Comparison of ENCODE assay signal across 18 cellular contexts in genomic region chr10:131726967-131727366, GRCh38.
DNase-seq lines count a peak whose midpoint lies in the region; ATAC-seq and TF ChIP-seq lines count a peak whose summit lies in the region.
"Had no signal": no experiment of that assay in that cellular context is flagged by ENCODE, and none has a peak within 500 bp of the region (broad histone marks: within the 10 kb centered on the region; RNA-seq: fewer than 3 reads in every experiment).

No MANE protein-coding gene starts in this region.

- no peak overlapping the region for H3K4ac ChIP-seq in mesendoderm (ENCODE audit: low read depth, low read length)

- H3K18ac ChIP-seq in mesendoderm (ENCODE audit: low read length): no peak overlapping the region

- no peaks in the 10 kb centered on the region for H3K4me1 Mint-ChIP-seq in activated CD8-positive, alpha-beta memory T cell treated with anti-CD3 and anti-CD28 coated beads, Interleukin-2, amount 10 ng/mL, durations not matched to agents 7 days and 5 days
- peaks cover 9% of the 10 kb centered on the region for H3K4me1 Mint-ChIP-seq in type B pancreatic cell (ENCODE audit: unreplicated experiment)
- H3K4me1 Mint-ChIP-seq: activated CD4-positive, alpha-beta T cell treated with anti-CD3 and anti-CD28 coated beads, Interleukin-2, amount 10 ng/mL, durations not matched to agents 7 days and 5 days; activated naive CD8-positive, alpha-beta T cell treated with anti-CD3 and anti-CD28 coated beads, Interleukin-2, amount 10 ng/mL, durations not matched to agents 7 days and 5 days had no signal

- TF ChIP-seq CTCF in WERI-Rb-1 (IDR thresholded peaks at IDR 0.05; ENCODE audit: low read depth, low read length) (peak; percentile 12; the same call in 1 of the 2 replicates), type B pancreatic cell (conservative IDR thresholded peaks at IDR 0.05) (no peak)

- H4K8ac ChIP-seq in mesendoderm (ENCODE audit: low read depth, low read length): no peak overlapping the region

- no peak overlapping the region for H3K23ac ChIP-seq in mesendoderm (ENCODE audit: low read length)

- H3K27ac ChIP-seq in WERI-Rb-1 (no peak overlapping the region), mesendoderm (ENCODE audit: low read depth, low read length) (no peak overlapping the region)
- H3K27ac ChIP-seq: epithelial cell of prostate, heart left ventricle, SK-N-MC, upper lobe of left lung had no signal

- no peaks in the 10 kb centered on the region for H3K79me1 ChIP-seq in mesendoderm (ENCODE audit: low read length)

- H3K36me3 ChIP-seq in WERI-Rb-1 (no peaks in the 10 kb centered on the region), mesendoderm (ENCODE audit: control insufficient read depth, insufficient read depth, low read length) (no peaks in the 10 kb centered on the region)
- H3K36me3 ChIP-seq: heart left ventricle, upper lobe of left lung had no signal

- WGBS in mesendoderm (ENCODE audit: extremely low coverage, insufficient coverage, low lambda C conversion rate): no CpG with 5 or more reads among the region's 14 CpGs

- no peak overlapping the region for H2BK15ac ChIP-seq in mesendoderm (replicated peaks; ENCODE audit: low read depth)

- no peak overlapping the region for H3K4me3 Mint-ChIP-seq in activated CD8-positive, alpha-beta memory T cell treated with anti-CD3 and anti-CD28 coated beads, Interleukin-2, amount 10 ng/mL, durations not matched to agents 7 days and 5 days
- no peak overlapping the region for H3K4me3 Mint-ChIP-seq in type B pancreatic cell
- H3K4me3 Mint-ChIP-seq: activated CD4-positive, alpha-beta T cell treated with anti-CD3 and anti-CD28 coated beads, Interleukin-2, amount 10 ng/mL, durations not matched to agents 7 days and 5 days; activated naive CD8-positive, alpha-beta T cell treated with anti-CD3 and anti-CD28 coated beads, Interleukin-2, amount 10 ng/mL, durations not matched to agents 7 days and 5 days had no signal

- no peaks in the 10 kb centered on the region for H3K36me3 Mint-ChIP-seq in activated CD8-positive, alpha-beta memory T cell treated with anti-CD3 and anti-CD28 coated beads, Interleukin-2, amount 10 ng/mL, durations not matched to agents 7 days and 5 days
- H3K36me3 Mint-ChIP-seq in type B pancreatic cell: no peaks in the 10 kb centered on the region
- H3K36me3 Mint-ChIP-seq: activated naive CD8-positive, alpha-beta T cell treated with anti-CD3 and anti-CD28 coated beads, Interleukin-2, amount 10 ng/mL, durations not matched to agents 7 days and 5 days; naive thymus-derived CD8-positive, alpha-beta T cell had no signal

- no peak for ATAC-seq in activated CD8-positive, alpha-beta memory T cell treated with anti-CD3 and anti-CD28 coated beads, Interleukin-2, amount 10 ng/mL, durations not matched to agents 7 days and 5 days
- no peak for ATAC-seq in GM18498 (IDR thresholded peaks at IDR 0.05; ENCODE audit: unreplicated experiment)
- ATAC-seq: naive thymus-derived CD8-positive, alpha-beta T cell had no signal

- no peak for TF ChIP-seq POLR2A in erythroblast (IDR thresholded peaks at IDR 0.05; ENCODE audit: low read length)

- no peak overlapping the region for H2AK5ac ChIP-seq in mesendoderm (ENCODE audit: low read length)

- no peak overlapping the region for H2BK120ac ChIP-seq in mesendoderm (ENCODE audit: low read depth, low read length)

- H3K4me2 ChIP-seq in mesendoderm (ENCODE audit: low read length): no peak overlapping the region

- no peaks in the 10 kb centered on the region for H3K27me3 Mint-ChIP-seq in activated CD8-positive, alpha-beta memory T cell treated with anti-CD3 and anti-CD28 coated beads, Interleukin-2, amount 10 ng/mL, durations not matched to agents 7 days and 5 days
- H3K27me3 Mint-ChIP-seq in type B pancreatic cell: peaks cover 12% of the 10 kb centered on the region
- H3K27me3 Mint-ChIP-seq: activated CD4-positive, alpha-beta T cell treated with anti-CD3 and anti-CD28 coated beads, Interleukin-2, amount 10 ng/mL, durations not matched to agents 7 days and 5 days; activated naive CD8-positive, alpha-beta T cell treated with anti-CD3 and anti-CD28 coated beads, Interleukin-2, amount 10 ng/mL, durations not matched to agents 7 days and 5 days had no signal

- H3K9ac ChIP-seq in mesendoderm (ENCODE audit: low read length): no peak overlapping the region

- H3K27ac Mint-ChIP-seq in activated CD8-positive, alpha-beta memory T cell treated with anti-CD3 and anti-CD28 coated beads, Interleukin-2, amount 10 ng/mL, durations not matched to agents 7 days and 5 days: no peak overlapping the region
- no peak overlapping the region for H3K27ac Mint-ChIP-seq in type B pancreatic cell
- H3K27ac Mint-ChIP-seq: activated CD4-positive, alpha-beta T cell treated with anti-CD3 and anti-CD28 coated beads, Interleukin-2, amount 10 ng/mL, durations not matched to agents 7 days and 5 days; activated naive CD8-positive, alpha-beta T cell treated with anti-CD3 and anti-CD28 coated beads, Interleukin-2, amount 10 ng/mL, durations not matched to agents 7 days and 5 days; activated T-helper 2 cell treated with anti-CD3 and anti-CD28 coated beads, Interferon-gamma antibody, Interleukin-2, Interleukin-4, amounts not matched to agents 10 μg/mL and 5 μg/mL and 100 μg/mL, durations not matched to agents 14 hours and 24 hours and 36 hours had no signal

- peak overlapping the region; percentile 53 for H3K56ac ChIP-seq in mesendoderm (ENCODE audit: low read length)

- no peaks in the 10 kb centered on the region for H3K9me3 Mint-ChIP-seq in activated CD8-positive, alpha-beta memory T cell treated with anti-CD3 and anti-CD28 coated beads, Interleukin-2, amount 10 ng/mL, durations not matched to agents 7 days and 5 days (ENCODE audit: low read depth)
- H3K9me3 Mint-ChIP-seq in type B pancreatic cell: no peaks in the 10 kb centered on the region
- H3K9me3 Mint-ChIP-seq: activated CD4-positive, alpha-beta T cell treated with anti-CD3 and anti-CD28 coated beads, Interleukin-2, amount 10 ng/mL, durations not matched to agents 7 days and 5 days; activated naive CD8-positive, alpha-beta T cell treated with anti-CD3 and anti-CD28 coated beads, Interleukin-2, amount 10 ng/mL, durations not matched to agents 7 days and 5 days; activated T-helper 2 cell treated with anti-CD3 and anti-CD28 coated beads, Interferon-gamma antibody, Interleukin-2, Interleukin-4, amounts not matched to agents 10 μg/mL and 5 μg/mL and 100 μg/mL, durations not matched to agents 14 hours and 24 hours and 36 hours had no signal

- no peak overlapping the region for H2BK5ac ChIP-seq in mesendoderm (ENCODE audit: low read length)

- no peaks in the 10 kb centered on the region for H3K9me3 ChIP-seq in WERI-Rb-1 (ENCODE audit: severe bottlenecking)

- H3K27me3 ChIP-seq in WERI-Rb-1 (ENCODE audit: insufficient read depth, low read depth, severe bottlenecking) (no peaks in the 10 kb centered on the region), mesendoderm (ENCODE audit: insufficient read depth, low read length, poor library complexity) (no peaks in the 10 kb centered on the region)
- H3K27me3 ChIP-seq: upper lobe of left lung had no signal

- DNase-seq in activated CD8-positive, alpha-beta memory T cell treated with anti-CD3 and anti-CD28 coated beads, Interleukin-2, amount 10 ng/mL, durations not matched to agents 7 days and 5 days: peak; percentile 15
- no peak for DNase-seq in activated CD8-positive, alpha-beta memory T cell treated with anti-CD3 and anti-CD28 coated beads, Interleukin-2, amount 50 U/mL, for 48 hours
- DNase-seq in WERI-Rb-1 (no peak), mesendoderm (no peak), type B pancreatic cell (ENCODE audit: extremely low spot score, unreplicated experiment) (peak; percentile 56), erythroblast (lab: John Stamatoyannopoulos, UW) (no peak)
- no peak for DNase-seq in activated naive CD4-positive, alpha-beta T cell (lab: John Stamatoyannopoulos, UW)
- DNase-seq: activated CD4-positive, alpha-beta T cell treated with anti-CD3 and anti-CD28 coated beads, Interleukin-2, amount 10 ng/mL, durations not matched to agents 7 days and 5 days; activated naive CD8-positive, alpha-beta T cell treated with anti-CD3 and anti-CD28 coated beads, Interleukin-2, amount 10 ng/mL, durations not matched to agents 7 days and 5 days; cerebellar nuclear complex; naive thymus-derived CD8-positive, alpha-beta T cell; NCI-H187 had no signal

- peaks cover 2% of the 10 kb centered on the region for H3K4me1 ChIP-seq in mesendoderm (ENCODE audit: control insufficient read depth, low read depth, low read length)

- H3K79me2 ChIP-seq in mesendoderm (ENCODE audit: control insufficient read depth, insufficient read depth, low read length): no peaks in the 10 kb centered on the region

- H3K4me3 ChIP-seq in WERI-Rb-1 (ENCODE audit: low read depth, low read length) (no peak overlapping the region), mesendoderm (ENCODE audit: low read length) (no peak overlapping the region)
- H3K4me3 ChIP-seq: SK-N-MC had no signal

- H4K5ac ChIP-seq in mesendoderm (ENCODE audit: low read length): no peak overlapping the region

- CTCF ChIA-PET in activated CD8-positive, alpha-beta memory T cell treated with anti-CD3 and anti-CD28 coated beads, Interleukin-2, amount 10 ng/mL, durations not matched to agents 7 days and 5 days (lab: Charles Lee): no interaction called here

Comparison
In these comparisons a context has a peak if more than half of its experiments do, and no peak if none do; other contexts are left out.
1. DNase-seq: peak in activated CD8-positive, alpha-beta memory T cell treated with anti-CD3 and anti-CD28 coated beads, Interleukin-2, amount 10 ng/mL, durations not matched to agents 7 days and 5 days (single experiment) and type B pancreatic cell (single experiment); none in activated CD8-positive, alpha-beta memory T cell treated with anti-CD3 and anti-CD28 coated beads, Interleukin-2, amount 50 U/mL, for 48 hours (single experiment), WERI-Rb-1 (single experiment), mesendoderm (single experiment), activated naive CD4-positive, alpha-beta T cell (0 of 4) and erythroblast (0 of 2).